ENCODE assay signal across 33 cellular contexts in the genomic region with DNA sequence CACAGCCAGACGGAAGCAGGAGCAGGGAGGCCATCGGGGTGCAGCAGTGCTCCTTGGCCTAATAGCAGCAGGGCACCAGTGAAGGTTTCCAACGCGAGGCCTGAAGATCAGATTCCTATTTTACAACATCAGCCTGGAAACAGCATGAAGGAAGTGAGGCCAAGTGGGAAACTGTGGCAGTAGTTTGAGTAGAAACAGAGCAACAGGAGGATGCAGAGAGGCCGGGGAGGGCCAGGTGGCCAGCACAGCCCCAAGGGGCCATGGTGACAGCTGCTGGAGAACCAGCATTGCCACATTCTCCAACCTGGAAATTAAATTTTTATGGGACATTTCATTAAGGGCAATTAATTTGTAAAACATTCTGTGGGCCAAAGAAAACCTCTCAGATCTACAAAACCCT. TPM values are rescaled to one million over a fixed set of nuclear protein-coding genes. Genes with fewer than 3 reads are reported as not detected.
DNase-seq lines count a peak whose midpoint lies in the region; ATAC-seq, FAIRE-seq and TF ChIP-seq lines count a peak whose summit lies in the region.
"Had no signal": no experiment of that assay in that cellular context is flagged by ENCODE, and none has a peak within 500 bp of the region (broad histone marks: within the 10 kb centered on the region; RNA-seq: fewer than 3 reads in every experiment).

No MANE protein-coding gene starts in this region.

- TF ChIP-seq CTCF in HepG2 (CRISPR knock-in tag; IDR thresholded peaks at IDR 0.05): 0 out of 2 replicates have a peak, but pooled peaks have one; percentile 14
- no peak for TF ChIP-seq CTCF in right lobe of liver (IDR thresholded peaks at IDR 0.05)
- TF ChIP-seq CTCF in glutamatergic neuron (IDR thresholded peaks at IDR 0.05; ENCODE audit: partially characterized antibody, unreplicated experiment): no peak
- TF ChIP-seq CTCF in endothelial cell (IDR thresholded peaks at IDR 0.05; ENCODE audit: unreplicated experiment): no peak

- H4K20me1 ChIP-seq in HepG2 (ENCODE audit: insufficient read depth, low read length): peaks cover 4% of the 10 kb centered on the region

- peaks cover 20% of the 10 kb centered on the region for H3K79me2 ChIP-seq in HepG2 (ENCODE audit: insufficient read depth, low read length)

- TF ChIP-seq RAD21 in HepG2 (CRISPR knock-in tag; IDR thresholded peaks at IDR 0.05): no peak

- intact Hi-C loops in HepG2 (cut with micrococcal nuclease; ENCODE audit: unreplicated experiment) (no loop called here), right lobe of liver (cut with DNase I) (loop anchor here in 1 of 2 donors (10.0 kb wide), 1 partner anchor 159 kb away; no protein-coding TSS in a partner anchor), Right ventricle myocardium superior (cut with DNase I) (loop anchor here (5.0 kb wide), 1 partner anchor 156 kb away; no protein-coding TSS in a partner anchor)

- no peak overlapping the region for H2AFZ ChIP-seq in HepG2 (ENCODE audit: low read length)
- H2AFZ ChIP-seq: GM23248, parathyroid adenoma had no signal

- no peak overlapping the region for H3K4me3 ChIP-seq in HepG2 (replicated peaks in 1 of 3; ENCODE audit: insufficient read depth in 1 of 3, low read depth in 2 of 3, low read length in 3 of 3)
- H3K4me3 ChIP-seq in right lobe of liver: no peak overlapping the region
- H3K4me3 ChIP-seq: breast epithelium, GM23248, mucosa of descending colon, right atrium auricular region, stomach, vagina had no signal

- H3K27me3 Mint-ChIP-seq in T-helper 17 cell: no peaks in the 10 kb centered on the region
- peaks cover 16% of the 10 kb centered on the region for H3K27me3 Mint-ChIP-seq in glutamatergic neuron (ENCODE audit: unreplicated experiment)
- peaks cover 12% of the 10 kb centered on the region for H3K27me3 Mint-ChIP-seq in endothelial cell (ENCODE audit: unreplicated experiment)
- H3K27me3 Mint-ChIP-seq: activated CD4-positive, alpha-beta memory T cell treated with anti-CD3 and anti-CD28 coated beads, Interleukin-2, amount 10 ng/mL, durations not matched to agents 7 days and 5 days; B cell had no signal

- TF ChIP-seq EP300 in HepG2 (IDR thresholded peaks at IDR 0.05; ENCODE audit: low read depth in 2 of 2, low read length in 2 of 2) (no peak), HepG2 (CRISPR knock-in tag; IDR thresholded peaks at IDR 0.05; ENCODE audit: borderline replicate concordance) (no peak)

- H3K36me3 ChIP-seq in HepG2 (replicated peaks in 1 of 2; ENCODE audit: control insufficient read depth in 1 of 2, insufficient read depth in 2 of 2, low read length in 2 of 2): no peaks in the 10 kb centered on the region; a peak in 1 of 5 replicates
- H3K36me3 ChIP-seq in right lobe of liver: peaks cover 0 to 2% (median 0%) of the 10 kb centered on the region in 4 donors
- H3K36me3 ChIP-seq: breast epithelium, right atrium auricular region, vagina had no signal

- H3K4me3 Mint-ChIP-seq in T-helper 17 cell (no peak overlapping the region), glutamatergic neuron (ENCODE audit: unreplicated experiment) (peak overlapping the region; percentile 51), endothelial cell (ENCODE audit: unreplicated experiment) (no peak overlapping the region)
- H3K4me3 Mint-ChIP-seq: activated CD4-positive, alpha-beta memory T cell treated with anti-CD3 and anti-CD28 coated beads, Interleukin-2, amount 10 ng/mL, durations not matched to agents 7 days and 5 days; activated naive CD4-positive, alpha-beta T cell treated with anti-CD3 and anti-CD28 coated beads for 36 hours; B cell had no signal

- in situ Hi-C loops in HepG2 (cut with HindIII; ENCODE audit: extremely low pct_ligation_motif_present, low pct_unique_long_range_greater_than_20kb): no loop called here

- peaks cover 18% of the 10 kb centered on the region for H3K9me3 Mint-ChIP-seq in glutamatergic neuron (ENCODE audit: unreplicated experiment)
- H3K9me3 Mint-ChIP-seq in endothelial cell (ENCODE audit: unreplicated experiment): no peaks in the 10 kb centered on the region
- H3K9me3 Mint-ChIP-seq: activated CD4-positive, alpha-beta memory T cell treated with anti-CD3 and anti-CD28 coated beads, Interleukin-2, amount 10 ng/mL, durations not matched to agents 7 days and 5 days; activated naive CD4-positive, alpha-beta T cell treated with anti-CD3 and anti-CD28 coated beads for 36 hours had no signal

- peak overlapping the region; percentile 70 for H3K27ac Mint-ChIP-seq in T-helper 17 cell
- H3K27ac Mint-ChIP-seq in glutamatergic neuron (ENCODE audit: unreplicated experiment): peak overlapping the region; percentile 28
- H3K27ac Mint-ChIP-seq in endothelial cell (ENCODE audit: unreplicated experiment): no peak overlapping the region
- H3K27ac Mint-ChIP-seq: activated CD4-positive, alpha-beta memory T cell treated with anti-CD3 and anti-CD28 coated beads, Interleukin-2, amount 10 ng/mL, durations not matched to agents 7 days and 5 days; B cell had no signal

- H3K27me3 ChIP-seq in HepG2 (ENCODE audit: control insufficient read depth in 1 of 2, insufficient read depth in 2 of 2, low read length in 2 of 2): no peaks in the 10 kb centered on the region; a peak in 1 of 5 replicates
- no peaks in the 10 kb centered on the region for H3K27me3 ChIP-seq in right lobe of liver
- H3K27me3 ChIP-seq: breast epithelium, right atrium auricular region, stomach, vagina had no signal

- WGBS in HepG2 (ENCODE audit: low lambda C conversion rate): 81% methylated on average over 5 of the region's 5 CpGs
- WGBS in right lobe of liver (ENCODE audit: insufficient coverage, low coverage, low lambda C conversion rate, missing lambda C conversion rate): 87% methylated on average over 5 of the region's 5 CpGs

- H3K27ac ChIP-seq in HepG2 (ENCODE audit: extremely low read length, insufficient read depth, low read length) (no peak overlapping the region), right lobe of liver (no peak overlapping the region)
- H3K27ac ChIP-seq: breast epithelium, epithelial cell of prostate, GM23248, parathyroid adenoma, right atrium auricular region, stomach, vagina had no signal

- H3K9me3 ChIP-seq in HepG2 (ENCODE audit: low read length) (no peaks in the 10 kb centered on the region), right lobe of liver (no peaks in the 10 kb centered on the region), T-helper 17 cell (ENCODE audit: control insufficient read depth, low read length, poor library complexity, severe bottlenecking) (no peaks in the 10 kb centered on the region)
- H3K9me3 ChIP-seq: breast epithelium, right atrium auricular region, stomach, vagina had no signal

- ATAC-seq in HepG2: no peak
- no peak for ATAC-seq in right lobe of liver
- no peak for ATAC-seq in T-helper 17 cell
- no peak for ATAC-seq in HG02852 (IDR thresholded peaks at IDR 0.05; ENCODE audit: unreplicated experiment)
- no peak for ATAC-seq in Right ventricle myocardium superior (ENCODE audit: poor library complexity)
- no peak for ATAC-seq in GM21576 (IDR thresholded peaks at IDR 0.05; ENCODE audit: unreplicated experiment)
- ATAC-seq: mucosa of descending colon, Panc1 had no signal

- CTCF ChIA-PET in HepG2 (lab: Yijun Ruan, JAX; ENCODE audit: low intra/inter-chr PET ratio, low total read pairs): no interaction called here

- TF ChIP-seq POLR2A in HepG2 (IDR thresholded peaks at IDR 0.05; ENCODE audit: insufficient read depth in 1 of 2, low read depth in 2 of 2, low read length in 2 of 2): no peak
- TF ChIP-seq POLR2A in right lobe of liver (IDR thresholded peaks at IDR 0.05): no peak

- no TSS peak for BruUV-seq in HepG2 (replicated peaks; lab: Mats Ljungman, UMichigan)

- FAIRE-seq in HepG2 (lab: Jason Lieb, UNC): no peak
- FAIRE-seq: G401.6, TTC549 had no signal

- peaks cover 2% of the 10 kb centered on the region for H3K36me3 Mint-ChIP-seq in T-helper 17 cell (ENCODE audit: low read depth)
- no peaks in the 10 kb centered on the region for H3K36me3 Mint-ChIP-seq in glutamatergic neuron (ENCODE audit: unreplicated experiment)
- peaks cover 4% of the 10 kb centered on the region for H3K36me3 Mint-ChIP-seq in endothelial cell (ENCODE audit: low read depth, unreplicated experiment)

- H3K9ac ChIP-seq in HepG2 (ENCODE audit: insufficient read depth, low read depth, low read length): no peak overlapping the region
- H3K9ac ChIP-seq: GM23248, parathyroid adenoma had no signal

- POLR2A ChIA-PET in HepG2 (lab: Yijun Ruan, JAX): no interaction called here

- H3K4me1 Mint-ChIP-seq in T-helper 17 cell: peaks cover 25% of the 10 kb centered on the region
- H3K4me1 Mint-ChIP-seq in glutamatergic neuron (ENCODE audit: low read depth, unreplicated experiment): peaks cover 24% of the 10 kb centered on the region
- H3K4me1 Mint-ChIP-seq in endothelial cell (ENCODE audit: unreplicated experiment): peaks cover 24% of the 10 kb centered on the region

- no peak overlapping the region for H3K4me2 ChIP-seq in HepG2 (ENCODE audit: low read depth, low read length)

- DNase-seq in HepG2 (ENCODE audit: low spot score) (no peak), right lobe of liver (no peak), T-helper 17 cell (no peak), glutamatergic neuron (peak; percentile 42), endothelial cell (ENCODE audit: low spot score) (no peak), Right ventricle myocardium superior (no peak)
- DNase-seq: activated CD4-positive, alpha-beta memory T cell treated with anti-CD3 and anti-CD28 coated beads, Interleukin-2, amount 10 ng/mL, durations not matched to agents 7 days and 5 days; activated CD4-positive, CD25-positive, alpha-beta regulatory T cell treated with anti-CD3 and anti-CD28 coated beads, Interleukin-2, amount 50 U/mL, for 72 hours; activated CD8-positive, alpha-beta memory T cell treated with anti-CD3 and anti-CD28 coated beads, Interleukin-2, amount 50 U/mL, for 4 hours; activated naive CD4-positive, alpha-beta T cell treated with anti-CD3 and anti-CD28 coated beads for 36 hours; amniotic stem cell; COR-L47; DMS79; GM23248; mammary epithelial cell; mucosa of descending colon; NCI-H1092; NCI-H1694; NCI-H748 treated with DMSO at 0.1 percent for 48 hours; SIG-M5; stimulated activated CD4-positive, alpha-beta T cell treated with anti-CD3 and anti-CD28 coated beads, Interleukin-1b, Interleukin-23, amount 100 ng/mL, for 48 hours; stomach had no signal

- peaks cover 30% of the 10 kb centered on the region for H3K4me1 ChIP-seq in HepG2 (ENCODE audit: insufficient read depth, low read length)
- H3K4me1 ChIP-seq in right lobe of liver: peaks cover 0 to 10% (median under 1%) of the 10 kb centered on the region in 4 donors

RNA-seq across cellular contexts. Expression of a gene that starts 3.4 kb away (rescaled TPM):
- total RNA-seq in HepG2 (2016; rRNA removed; fragmentation: Illumina TruSeq; extraction: Trizol): 21.4 and 24.4 TPM in 2 replicates
- total RNA-seq in HepG2 (2016; cell fraction: cytosol; rRNA removed; fragmentation: Illumina TruSeq; extraction: Trizol; ENCODE audit: low read depth): 54.2 and 55.2 TPM in 2 replicates
- total RNA-seq in HepG2 (2016; cell fraction: insoluble cytoplasmic fraction; rRNA removed; fragmentation: Illumina TruSeq; extraction: Trizol): 17.9 and 22.3 TPM in 2 replicates
- 22.4 and 27.0 TPM in 2 replicates for total RNA-seq in HepG2 (2016; cell fraction: membrane; rRNA removed; fragmentation: Illumina TruSeq; extraction: Trizol)
- 48.5 and 63.5 TPM in 2 replicates for total RNA-seq in HepG2 (2016; cell fraction: nucleus; rRNA removed; fragmentation: Illumina TruSeq; extraction: Trizol)
- 38.4 and 42.3 TPM in 2 replicates for polyA plus RNA-seq in HepG2 (2011; rRNA removed)
- 31.1 and 36.3 TPM in 2 replicates for polyA plus RNA-seq in HepG2 (2011; cell fraction: cytosol; rRNA removed)
- 155 and 191 TPM in 2 replicates for polyA plus RNA-seq in HepG2 (2011; cell fraction: nucleus; rRNA removed)
- polyA plus RNA-seq in HepG2 (2012): 78.6 and 89.8 TPM in 2 replicates
- 10.6 and 13.9 TPM in 2 replicates for polyA plus RNA-seq in HepG2 (2016; cell fraction: cytosol; fragmentation: Illumina TruSeq; extraction: Trizol; ENCODE audit: low read depth)
- 35.2 and 50.6 TPM in 2 replicates for polyA plus RNA-seq in HepG2 (2016; cell fraction: insoluble cytoplasmic fraction; fragmentation: Illumina TruSeq; extraction: Trizol; ENCODE audit: low read depth)
- 29.5 and 30.6 TPM in 2 replicates for polyA plus RNA-seq in HepG2 (2016; cell fraction: membrane; fragmentation: Illumina TruSeq; extraction: Trizol; ENCODE audit: low read depth)
- 190 and 216 TPM in 2 replicates for polyA plus RNA-seq in HepG2 (2016; cell fraction: nucleus; fragmentation: Illumina TruSeq; extraction: Trizol; ENCODE audit: insufficient read depth, low read depth)
- 38.6 and 64.5 TPM in 2 replicates for polyA minus RNA-seq in HepG2 (2011; rRNA and poly(A)+ RNA removed; ENCODE audit: low replicate concordance)
- 32.5 and 37.0 TPM in 2 replicates for polyA minus RNA-seq in HepG2 (2011; cell fraction: cytosol; rRNA and poly(A)+ RNA removed)
- 104 and 109 TPM in 2 replicates for polyA minus RNA-seq in HepG2 (2011; cell fraction: nucleus; rRNA and poly(A)+ RNA removed)
- total RNA-seq in right lobe of liver: 10 to 100 TPM; 26.2 to 65.8 (median 41.6) TPM
- 100 to 1,000 TPM; 197 to 251 TPM for total RNA-seq in T-helper 17 cell
- 367 TPM for total RNA-seq in glutamatergic neuron (ENCODE audit: unreplicated experiment)
- total RNA-seq in endothelial cell (ENCODE audit: unreplicated experiment): 165 TPM
- 64.9 TPM for total RNA-seq in Right ventricle myocardium superior

RNA-seq across cellular contexts. Expression of a gene that starts 14.4 kb away (rescaled TPM):
- total RNA-seq in HepG2 (2016; rRNA removed; fragmentation: Illumina TruSeq; extraction: Trizol): 63.9 and 136 TPM in 2 replicates
- total RNA-seq in HepG2 (2016; cell fraction: cytosol; rRNA removed; fragmentation: Illumina TruSeq; extraction: Trizol; ENCODE audit: low read depth): 47.1 and 47.6 TPM in 2 replicates
- 54.6 and 131 TPM in 2 replicates for total RNA-seq in HepG2 (2016; cell fraction: insoluble cytoplasmic fraction; rRNA removed; fragmentation: Illumina TruSeq; extraction: Trizol)
- total RNA-seq in HepG2 (2016; cell fraction: membrane; rRNA removed; fragmentation: Illumina TruSeq; extraction: Trizol): 46.3 and 47.0 TPM in 2 replicates
- 148 and 166 TPM in 2 replicates for total RNA-seq in HepG2 (2016; cell fraction: nucleus; rRNA removed; fragmentation: Illumina TruSeq; extraction: Trizol)
- polyA plus RNA-seq in HepG2 (2011; rRNA removed): 66.0 and 77.5 TPM in 2 replicates
- 41.6 and 46.2 TPM in 2 replicates for polyA plus RNA-seq in HepG2 (2011; cell fraction: cytosol; rRNA removed)
- 327 and 378 TPM in 2 replicates for polyA plus RNA-seq in HepG2 (2011; cell fraction: nucleus; rRNA removed)
- polyA plus RNA-seq in HepG2 (2012): 69.0 and 72.2 TPM in 2 replicates
- polyA plus RNA-seq in HepG2 (2016; cell fraction: cytosol; fragmentation: Illumina TruSeq; extraction: Trizol; ENCODE audit: low read depth): 8.2 and 9.5 TPM in 2 replicates
- polyA plus RNA-seq in HepG2 (2016; cell fraction: insoluble cytoplasmic fraction; fragmentation: Illumina TruSeq; extraction: Trizol; ENCODE audit: low read depth): 43.3 and 56.0 TPM in 2 replicates
- polyA plus RNA-seq in HepG2 (2016; cell fraction: membrane; fragmentation: Illumina TruSeq; extraction: Trizol; ENCODE audit: low read depth): 16.9 and 17.6 TPM in 2 replicates
- 304 and 336 TPM in 2 replicates for polyA plus RNA-seq in HepG2 (2016; cell fraction: nucleus; fragmentation: Illumina TruSeq; extraction: Trizol; ENCODE audit: insufficient read depth, low read depth)
- polyA minus RNA-seq in HepG2 (2011; rRNA and poly(A)+ RNA removed; ENCODE audit: low replicate concordance): 76.1 and 106 TPM in 2 replicates
- 59.0 and 61.6 TPM in 2 replicates for polyA minus RNA-seq in HepG2 (2011; cell fraction: cytosol; rRNA and poly(A)+ RNA removed)
- polyA minus RNA-seq in HepG2 (2011; cell fraction: nucleus; rRNA and poly(A)+ RNA removed): 140 and 143 TPM in 2 replicates
- total RNA-seq in right lobe of liver: 10 to 100 TPM; 44.0 to 70.5 (median 57.0) TPM
- 100 to 1,000 TPM; 140 to 154 TPM for total RNA-seq in T-helper 17 cell
- total RNA-seq in glutamatergic neuron (ENCODE audit: unreplicated experiment): 166 TPM
- total RNA-seq in endothelial cell (ENCODE audit: unreplicated experiment): 207 TPM
- total RNA-seq in Right ventricle myocardium superior: 108 TPM
